10 cellular contexts compared by ENCODE assay signal in genomic region chr15:64985382-64986033, GRCh38. TPM values are rescaled to one million over a fixed set of nuclear protein-coding genes. Genes with fewer than 3 reads are reported as not detected.
DNase-seq lines count a peak whose midpoint lies in the region; ATAC-seq and TF ChIP-seq lines count a peak whose summit lies in the region.
"Had no signal": no experiment of that assay in that cellular context is flagged by ENCODE, and none has a peak within 500 bp of the region (broad histone marks: within the 10 kb centered on the region; RNA-seq: fewer than 3 reads in every experiment).

No MANE protein-coding gene starts in this region.

- H3K27ac Mint-ChIP-seq in CD4-positive, alpha-beta memory T cell, result peak overlapping the region in 5 of 7 donors; percentile 30 to 65 (median 53)
- peak overlapping the region; percentile 91 for H3K27ac Mint-ChIP-seq in dendritic cell treated with granulocyte-macrophage colony-stimulating factor and Interleukin-4, amounts not matched to agents 40 ng/mL and 50 ng/mL, for 4 days
- H3K27ac Mint-ChIP-seq in neural crest cell (ENCODE audit: unreplicated experiment), result no peak overlapping the region

- POLR2A ChIA-PET in CD4-positive, alpha-beta memory T cell (lab: Charles Lee; ENCODE audit: partially characterized antibody), result no interaction called here

- H3K9me3 Mint-ChIP-seq in CD4-positive, alpha-beta memory T cell, result peaks cover 0 to 6% (median 0%) of the 10 kb centered on the region in 8 donors
- no peaks in the 10 kb centered on the region for H3K9me3 Mint-ChIP-seq in dendritic cell treated with granulocyte-macrophage colony-stimulating factor and Interleukin-4, amounts not matched to agents 40 ng/mL and 50 ng/mL, for 4 days
- H3K9me3 Mint-ChIP-seq in neural crest cell, result no peaks in the 10 kb centered on the region

- ATAC-seq in GM21390 (IDR thresholded peaks at IDR 0.05; ENCODE audit: unreplicated experiment) (no peak), GM19452 (IDR thresholded peaks at IDR 0.05; ENCODE audit: unreplicated experiment) (no peak), GM18868 (IDR thresholded peaks at IDR 0.05; ENCODE audit: unreplicated experiment) (no peak)

- no peaks in the 10 kb centered on the region for H3K36me3 ChIP-seq in CD4-positive, alpha-beta memory T cell (ENCODE audit: insufficient read depth, low read length)

- no peaks in the 10 kb centered on the region for H3K27me3 Mint-ChIP-seq in CD4-positive, alpha-beta memory T cell
- no peaks in the 10 kb centered on the region for H3K27me3 Mint-ChIP-seq in dendritic cell treated with granulocyte-macrophage colony-stimulating factor and Interleukin-4, amounts not matched to agents 40 ng/mL and 50 ng/mL, for 4 days
- H3K27me3 Mint-ChIP-seq in neural crest cell (ENCODE audit: low read depth), result no peaks in the 10 kb centered on the region

- CTCF ChIA-PET in CD4-positive, alpha-beta memory T cell (lab: Charles Lee; ENCODE audit: partially characterized antibody), result interaction anchor here (1.0 to 1.1 kb wide), 2 partner anchors 9 to 11 kb away, joined by 3 read pairs; no protein-coding TSS in a partner anchor

- H3K4me3 ChIP-seq in CD4-positive, alpha-beta memory T cell (ENCODE audit: low read length in 2 of 2), result no peak overlapping the region
- 0 out of 2 replicates have a peak overlapping the region, but pooled peaks have one; percentile 6 for H3K4me3 ChIP-seq in LNCaP clone FGC (ENCODE audit: low read depth, low read length)

- H3K4me3 Mint-ChIP-seq in CD4-positive, alpha-beta memory T cell, result no peak overlapping the region
- peak overlapping the region; percentile 49 for H3K4me3 Mint-ChIP-seq in dendritic cell treated with granulocyte-macrophage colony-stimulating factor and Interleukin-4, amounts not matched to agents 40 ng/mL and 50 ng/mL, for 4 days
- H3K4me3 Mint-ChIP-seq in neural crest cell, result peak overlapping the region; percentile 35

- H3K4me1 ChIP-seq in CD4-positive, alpha-beta memory T cell (ENCODE audit: insufficient read depth, low read length), result peaks cover 39% of the 10 kb centered on the region

- H3K9me3 ChIP-seq in CD4-positive, alpha-beta memory T cell (ENCODE audit: control insufficient read depth in 1 of 2, low read length in 2 of 2), result no peaks in the 10 kb centered on the region

- no peak for DNase-seq in CD4-positive, alpha-beta memory T cell
- DNase-seq in LNCaP clone FGC (ENCODE audit: low read depth) (peak; percentile 50), neural crest cell (ENCODE audit: low read depth, low spot score) (no peak), GM20000 (ENCODE audit: low spot score) (no peak)
- DNase-seq: NCI-H2171 treated with DMSO at 0.1 percent for 48 hours had no signal

- peaks cover 27 to 59% (median 41%) of the 10 kb centered on the region in 4 donors for H3K4me1 Mint-ChIP-seq in CD4-positive, alpha-beta memory T cell
- H3K4me1 Mint-ChIP-seq in dendritic cell treated with granulocyte-macrophage colony-stimulating factor and Interleukin-4, amounts not matched to agents 40 ng/mL and 50 ng/mL, for 4 days (ENCODE audit: low read depth), result peaks cover 65% of the 10 kb centered on the region
- peaks cover 48% of the 10 kb centered on the region for H3K4me1 Mint-ChIP-seq in neural crest cell

- H3K27ac ChIP-seq in CD4-positive, alpha-beta memory T cell (ENCODE audit: low read depth, low read length), result no peak overlapping the region

- H3K36me3 Mint-ChIP-seq in CD4-positive, alpha-beta memory T cell, result peaks cover 6 to 25% of the 10 kb centered on the region in 2 donors
- H3K36me3 Mint-ChIP-seq in dendritic cell treated with granulocyte-macrophage colony-stimulating factor and Interleukin-4, amounts not matched to agents 40 ng/mL and 50 ng/mL, for 4 days (ENCODE audit: low read depth), result peaks cover 67% of the 10 kb centered on the region
- H3K36me3 Mint-ChIP-seq in neural crest cell (ENCODE audit: low read depth), result no peaks in the 10 kb centered on the region

- intact Hi-C loops in CD4-positive, alpha-beta memory T cell (cut with micrococcal nuclease), result no loop called here
- intact Hi-C loops in dendritic cell treated with granulocyte-macrophage colony-stimulating factor and Interleukin-4, amounts not matched to agents 40 ng/mL and 50 ng/mL, for 4 days (cut with micrococcal nuclease), result no loop called here

- H3K27me3 ChIP-seq in CD4-positive, alpha-beta memory T cell (ENCODE audit: insufficient read depth, low read length), result no peaks in the 10 kb centered on the region

- TF ChIP-seq CTCF in LNCaP clone FGC (IDR thresholded peaks at IDR 0.05; ENCODE audit: control insufficient read depth, extremely low read depth, insufficient read depth), result no peak
- no peak for TF ChIP-seq CTCF in neural crest cell (conservative IDR thresholded peaks at IDR 0.05)
- no peak for TF ChIP-seq CTCF in GM20000 (IDR thresholded peaks at IDR 0.05; ENCODE audit: extremely low read depth, missing control alignments)

RNA-seq across cellular contexts. Expression of gene SPG21, which starts 4.2 kb away (rescaled TPM):
- total RNA-seq in CD4-positive, alpha-beta memory T cell, result 10 to 100 TPM; 57.2 to 61.1 TPM
- polyA plus RNA-seq in CD4-positive, alpha-beta memory T cell, result 100 to 1,000 TPM; 128 to 179 TPM
- 71.8 and 73.5 TPM in 2 replicates for total RNA-seq in neural crest cell

RNA-seq across cellular contexts. Expression of gene MTFMT, which starts 43.9 kb away (rescaled TPM):
- 10 to 100 TPM; 15.2 to 18.3 TPM for total RNA-seq in CD4-positive, alpha-beta memory T cell
- 10 to 100 TPM; 19.7 to 22.6 TPM for polyA plus RNA-seq in CD4-positive, alpha-beta memory T cell
- total RNA-seq in neural crest cell, result 18.8 and 20.5 TPM in 2 replicates

RNA-seq across cellular contexts. Expression of gene SLC51B, which starts 59.7 kb away (rescaled TPM):
- total RNA-seq in CD4-positive, alpha-beta memory T cell, result not detected
- not detected for polyA plus RNA-seq in CD4-positive, alpha-beta memory T cell
- total RNA-seq in neural crest cell, result not detected in 2 replicates
- total RNA-seq: activated CD8-positive, alpha-beta memory T cell treated with anti-CD3 and anti-CD28 coated beads for 36 hours had no signal

Comparison
In these comparisons a context has a peak if more than half of its experiments do, and no peak if none do; other contexts are left out.
1. H3K4me3 Mint-ChIP-seq: peak in dendritic cell treated with granulocyte-macrophage colony-stimulating factor and Interleukin-4, amounts not matched to agents 40 ng/mL and 50 ng/mL, for 4 days (single experiment) and neural crest cell (single experiment); none in CD4-positive, alpha-beta memory T cell (0 of 8).